ENCODE assay signal across 22 cellular contexts in the genomic region with DNA sequence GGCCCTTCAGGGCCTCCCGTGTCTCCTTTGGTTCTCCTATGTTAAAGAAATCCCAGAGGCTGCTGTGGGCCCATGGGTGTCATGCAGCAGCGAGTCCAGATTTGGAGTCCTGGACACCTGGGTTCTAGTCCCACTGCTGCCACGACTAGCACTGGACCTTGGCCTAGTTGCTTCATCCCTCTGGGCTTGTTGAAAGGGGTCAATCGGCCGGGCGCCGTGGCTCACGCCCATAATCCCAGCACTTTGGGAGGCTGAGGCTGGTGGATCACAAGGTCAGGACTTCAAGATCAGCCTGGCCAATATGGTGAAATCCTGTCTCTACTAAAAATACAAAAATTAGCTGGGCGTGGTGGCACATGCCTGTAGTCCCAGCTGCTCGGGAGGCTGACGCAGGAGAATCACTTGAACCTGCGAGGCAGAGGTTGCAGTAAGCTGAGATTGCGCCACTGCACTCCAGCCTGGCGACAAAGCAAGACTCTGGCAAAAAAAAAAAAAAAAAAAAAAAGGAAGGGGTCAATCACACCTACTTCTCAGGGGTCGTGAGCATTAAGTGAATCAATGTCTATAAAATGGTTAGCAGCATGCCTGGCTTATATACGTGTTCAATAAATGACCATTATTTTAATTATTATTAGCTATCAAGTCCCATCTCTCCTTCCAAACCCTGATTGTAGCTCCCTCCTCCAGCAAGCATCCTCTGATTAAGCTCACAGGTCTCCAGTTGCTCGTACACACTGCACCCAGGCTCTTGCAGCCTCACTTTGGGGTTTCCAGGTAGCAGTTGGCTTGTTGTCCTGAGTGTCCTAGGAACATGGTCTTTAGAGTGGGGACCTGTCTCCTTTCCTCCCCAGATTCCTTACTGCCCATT. TPM values are rescaled to one million over a fixed set of nuclear protein-coding genes. Genes with fewer than 3 reads are reported as not detected.
DNase-seq lines count a peak whose midpoint lies in the region; ATAC-seq and TF ChIP-seq lines count a peak whose summit lies in the region.
"Had no signal": no experiment of that assay in that cellular context is flagged by ENCODE, and none has a peak within 500 bp of the region (broad histone marks: within the 10 kb centered on the region; RNA-seq: fewer than 3 reads in every experiment).

No MANE protein-coding gene starts in this region.

- H3K4me1 Mint-ChIP-seq in chondrocyte (ENCODE audit: low read depth) (peaks cover 74% of the 10 kb centered on the region), nephron (peaks cover 43% of the 10 kb centered on the region)
- H3K4me1 Mint-ChIP-seq in stimulated activated memory B cell treated with anti-CD40 and anti-IgM and Interleukin-4, amounts not matched to agents 10 μg/mL and 1 μg/mL and 100 μg/mL, for 72 hours, result no peaks in the 10 kb centered on the region
- H3K4me1 Mint-ChIP-seq: activated CD4-positive, alpha-beta T cell treated with anti-CD3 and anti-CD28 coated beads for 36 hours; CD8-positive, alpha-beta memory T cell; natural killer cell had no signal

- H3K36me3 Mint-ChIP-seq in chondrocyte (ENCODE audit: low read depth), result peaks cover 6% of the 10 kb centered on the region
- peaks cover 35% of the 10 kb centered on the region for H3K36me3 Mint-ChIP-seq in nephron (ENCODE audit: low read depth)
- no peaks in the 10 kb centered on the region for H3K36me3 Mint-ChIP-seq in stimulated activated memory B cell treated with anti-CD40 and anti-IgM and Interleukin-4, amounts not matched to agents 10 μg/mL and 1 μg/mL and 100 μg/mL, for 72 hours
- H3K36me3 Mint-ChIP-seq: CD8-positive, alpha-beta memory T cell; natural killer cell; stimulated activated naive B cell treated with anti-CD40 and anti-IgM and Interleukin-4, amounts not matched to agents 10 μg/mL and 1 μg/mL and 100 μg/mL, for 72 hours had no signal

- H3K4me3 Mint-ChIP-seq in chondrocyte (ENCODE audit: unreplicated experiment), result no peak overlapping the region
- no peak overlapping the region for H3K4me3 Mint-ChIP-seq in nephron
- H3K4me3 Mint-ChIP-seq in stimulated activated memory B cell treated with anti-CD40 and anti-IgM and Interleukin-4, amounts not matched to agents 10 μg/mL and 1 μg/mL and 100 μg/mL, for 72 hours, result no peak overlapping the region
- H3K4me3 Mint-ChIP-seq: activated CD4-positive, alpha-beta T cell treated with anti-CD3 and anti-CD28 coated beads for 36 hours; CD8-positive, alpha-beta memory T cell; dendritic cell treated with granulocyte-macrophage colony-stimulating factor and Interleukin-4, amounts not matched to agents 40 ng/mL and 50 ng/mL, for 4 days; natural killer cell; stimulated activated naive B cell treated with anti-CD40 and anti-IgM and Interleukin-4, amounts not matched to agents 10 μg/mL and 1 μg/mL and 100 μg/mL, for 72 hours; type B pancreatic cell had no signal

- H3K27ac Mint-ChIP-seq in chondrocyte (ENCODE audit: unreplicated experiment), result peak overlapping the region; percentile 81
- peak overlapping the region; percentile 41 to 89 (median 73) for H3K27ac Mint-ChIP-seq in nephron
- no peak overlapping the region for H3K27ac Mint-ChIP-seq in stimulated activated memory B cell treated with anti-CD40 and anti-IgM and Interleukin-4, amounts not matched to agents 10 μg/mL and 1 μg/mL and 100 μg/mL, for 72 hours
- H3K27ac Mint-ChIP-seq: activated CD4-positive, alpha-beta T cell treated with anti-CD3 and anti-CD28 coated beads for 36 hours; CD8-positive, alpha-beta memory T cell; dendritic cell treated with granulocyte-macrophage colony-stimulating factor and Interleukin-4, amounts not matched to agents 40 ng/mL and 50 ng/mL, for 4 days; natural killer cell; stimulated activated naive B cell treated with anti-CD40 and anti-IgM and Interleukin-4, amounts not matched to agents 10 μg/mL and 1 μg/mL and 100 μg/mL, for 72 hours; type B pancreatic cell had no signal

- DNase-seq in left ventricle myocardium inferior (no peak), right atrium auricular region (ENCODE audit: low spot score) (no peak), chondrocyte (ENCODE audit: low spot score) (no peak), NCI-H146 (lab: John Stamatoyannopoulos, UW) (no peak), amniotic stem cell (lab: John Stamatoyannopoulos, UW) (no peak), NCI-H1930 (lab: John Stamatoyannopoulos, UW) (no peak)
- DNase-seq: activated CD4-positive, alpha-beta T cell treated with anti-CD3 and anti-CD28 coated beads for 36 hours; activated naive CD4-positive, alpha-beta T cell treated with Interleukin-2 at 50 U/mL for 16 hours; CD8-positive, alpha-beta memory T cell; head of caudate nucleus; natural killer cell; NCI-H1092; NCI-H2107; NCI-H526 treated with DMSO at 0.1 percent for 48 hours; stimulated activated naive B cell treated with anti-CD40 and anti-IgM and Interleukin-4, amounts not matched to agents 10 μg/mL and 1 μg/mL and 100 μg/mL, for 72 hours had no signal

- peak overlapping the region; percentile 30 for H3K27ac ChIP-seq in left ventricle myocardium inferior (replicated peaks)
- no peak overlapping the region for H3K27ac ChIP-seq in right atrium auricular region
- H3K27ac ChIP-seq: esophagus muscularis mucosa had no signal

- no peak for TF ChIP-seq CTCF in left ventricle myocardium inferior (IDR thresholded peaks at IDR 0.05; ENCODE audit: borderline replicate concordance)
- TF ChIP-seq CTCF in right atrium auricular region (IDR thresholded peaks at IDR 0.05), result no peak
- no peak for TF ChIP-seq CTCF in chondrocyte (IDR thresholded peaks at IDR 0.05)
- no peak for TF ChIP-seq CTCF in nephron (IDR thresholded peaks at IDR 0.05; ENCODE audit: unreplicated experiment in 3 of 3)

- no peak for ATAC-seq in stimulated activated memory B cell treated with anti-CD40 and anti-IgM and Interleukin-4, amounts not matched to agents 10 μg/mL and 1 μg/mL and 100 μg/mL, for 72 hours
- ATAC-seq: activated CD4-positive, alpha-beta T cell treated with anti-CD3 and anti-CD28 coated beads for 36 hours; K562; natural killer cell; stimulated activated naive B cell treated with anti-CD40 and anti-IgM and Interleukin-4, amounts not matched to agents 10 μg/mL and 1 μg/mL and 100 μg/mL, for 72 hours had no signal

- H3K27me3 Mint-ChIP-seq in chondrocyte (ENCODE audit: low read depth) (no peaks in the 10 kb centered on the region), nephron (ENCODE audit: low read depth) (no peaks in the 10 kb centered on the region)
- H3K27me3 Mint-ChIP-seq in stimulated activated memory B cell treated with anti-CD40 and anti-IgM and Interleukin-4, amounts not matched to agents 10 μg/mL and 1 μg/mL and 100 μg/mL, for 72 hours, result peaks cover 63% of the 10 kb centered on the region
- H3K27me3 Mint-ChIP-seq: type B pancreatic cell had no signal

- intact Hi-C loops in left ventricle myocardium inferior (cut with micrococcal nuclease), result loop anchor here (2.0 kb wide), 1 partner anchor 46 kb away; no protein-coding TSS in a partner anchor

- H3K9me3 Mint-ChIP-seq in chondrocyte (ENCODE audit: low read depth) (no peaks in the 10 kb centered on the region), nephron (no peaks in the 10 kb centered on the region)
- H3K9me3 Mint-ChIP-seq in stimulated activated memory B cell treated with anti-CD40 and anti-IgM and Interleukin-4, amounts not matched to agents 10 μg/mL and 1 μg/mL and 100 μg/mL, for 72 hours, result no peaks in the 10 kb centered on the region
- H3K9me3 Mint-ChIP-seq: CD8-positive, alpha-beta memory T cell; dendritic cell treated with granulocyte-macrophage colony-stimulating factor and Interleukin-4, amounts not matched to agents 40 ng/mL and 50 ng/mL, for 4 days; natural killer cell; stimulated activated naive B cell treated with anti-CD40 and anti-IgM and Interleukin-4, amounts not matched to agents 10 μg/mL and 1 μg/mL and 100 μg/mL, for 72 hours; type B pancreatic cell had no signal

- H3K27me3 ChIP-seq in left ventricle myocardium inferior (ENCODE audit: low read depth) (no peaks in the 10 kb centered on the region), right atrium auricular region (no peaks in the 10 kb centered on the region)
- H3K27me3 ChIP-seq: esophagus muscularis mucosa had no signal

- H3K9me3 ChIP-seq in left ventricle myocardium inferior (replicated peaks) (no peaks in the 10 kb centered on the region), right atrium auricular region (no peaks in the 10 kb centered on the region)
- H3K9me3 ChIP-seq: esophagus muscularis mucosa had no signal

- H3K4me3 ChIP-seq in left ventricle myocardium inferior (no peak overlapping the region), right atrium auricular region (no peak overlapping the region)
- H3K4me3 ChIP-seq: esophagus muscularis mucosa, K562 had no signal

- H3K4me1 ChIP-seq in left ventricle myocardium inferior (peaks cover 49% of the 10 kb centered on the region), right atrium auricular region (peaks cover 0 to 27% of the 10 kb centered on the region in 2 donors)

- H3K36me3 ChIP-seq in left ventricle myocardium inferior, result no peaks in the 10 kb centered on the region
- H3K36me3 ChIP-seq in right atrium auricular region, result no peaks in the 10 kb centered on the region

RNA-seq across cellular contexts. Expression of a gene that starts 43.8 kb away (rescaled TPM):
- total RNA-seq in left ventricle myocardium inferior (7.3 TPM), right atrium auricular region (10 to 100 TPM; 12.3 to 21.9 TPM), chondrocyte (159 to 166 TPM (median 165 TPM) in 3 replicates)
- total RNA-seq: natural killer cell, OCI-LY7 had no signal
